ENCODE assay signal across 8 cellular contexts in the genomic region with DNA sequence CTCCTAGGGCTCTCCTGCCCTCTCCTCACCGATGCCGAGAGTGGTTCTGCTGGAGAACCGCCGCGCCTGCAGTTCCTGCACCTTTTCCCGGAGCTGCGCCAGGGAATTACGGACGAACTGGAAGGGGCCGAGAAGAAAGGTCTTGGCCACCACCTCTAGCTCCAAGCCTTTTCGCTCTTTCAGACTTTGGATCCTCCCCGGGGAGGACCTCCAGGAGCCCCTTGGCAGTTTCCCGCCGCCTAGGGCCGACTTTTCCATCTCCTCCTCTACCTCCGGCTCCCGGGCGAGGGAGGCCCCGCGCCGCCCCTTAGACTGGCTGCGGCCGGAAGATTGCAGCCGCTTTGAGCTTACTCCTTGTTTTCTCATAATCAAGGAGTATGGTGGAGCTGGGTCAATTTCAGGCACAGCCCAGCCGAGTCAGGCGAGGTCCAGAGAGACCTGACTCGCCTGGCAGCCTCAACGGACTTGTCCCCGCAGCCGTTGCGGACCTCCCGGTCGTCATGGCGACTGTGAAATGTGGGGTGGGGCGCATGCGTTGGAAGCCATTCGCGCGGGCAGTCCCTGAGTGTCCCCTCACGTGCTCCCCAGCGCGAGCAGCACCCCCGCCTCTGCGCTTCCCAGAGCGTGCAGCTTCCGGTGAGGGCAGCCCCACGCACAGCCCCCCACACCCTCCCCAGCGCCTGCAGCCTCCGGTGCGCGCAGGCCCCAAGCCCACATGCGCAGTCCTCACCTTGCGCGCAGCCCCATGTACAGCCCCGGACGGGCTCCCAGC. TPM values are rescaled to one million over a fixed set of nuclear protein-coding genes. Genes with fewer than 3 reads are reported as not detected.
DNase-seq lines count a peak whose midpoint lies in the region; ATAC-seq and TF ChIP-seq lines count a peak whose summit lies in the region.

A gene (minus strand): TSS at position 466 of the 772 bp plus-strand sequence. CDS start 100 bp downstream, at position 366.

- ATAC-seq in GM18498 (IDR thresholded peaks at IDR 0.05; ENCODE audit: unreplicated experiment) (peak; percentile 81), HG03175 (IDR thresholded peaks at IDR 0.05; ENCODE audit: unreplicated experiment) (peak; percentile 71), foreskin keratinocyte (peak; percentile 84), HG03139 (IDR thresholded peaks at IDR 0.05; ENCODE audit: unreplicated experiment) (no peak)

- H3K4me1 ChIP-seq in foreskin keratinocyte (peaks cover 7% of the 10 kb centered on the region), stomach smooth muscle (ENCODE audit: control insufficient read depth, insufficient read depth, low read length) (no peaks in the 10 kb centered on the region)

- peak within 1 kb of the TSS; percentile 84 to 86 (median 86) for H3K4me3 Mint-ChIP-seq in nephron

- DNase-seq in NCI-H748 treated with DMSO at 0.1 percent for 48 hours (lab: John Stamatoyannopoulos, UW) (peak; percentile 85), foreskin keratinocyte (peak; percentile 22 to 63)
- peak; percentile 29 for DNase-seq in activated gamma-delta T cell treated with anti-CD3 and anti-CD28 coated beads, Interleukin-2, amount 50 U/mL, for 16 hours (ENCODE audit: low read depth)

- peak within 1 kb of the TSS; percentile 24 to 69 (median 27) for H3K27ac Mint-ChIP-seq in nephron

- no peaks in the 10 kb centered on the region for H3K36me3 ChIP-seq in stomach smooth muscle (ENCODE audit: control insufficient read depth in 2 of 2, insufficient read depth in 2 of 2, low read length in 2 of 2)

- H3K27me3 ChIP-seq in foreskin keratinocyte = no peaks in the 10 kb centered on the region
- H3K27me3 ChIP-seq in stomach smooth muscle (ENCODE audit: control insufficient read depth in 1 of 2, insufficient read depth in 2 of 2, low read length in 2 of 2) = no peaks in the 10 kb centered on the region

- H3K9me3 Mint-ChIP-seq in nephron = no peaks in the 10 kb centered on the region

- peak within 1 kb of the TSS; percentile 80 to 88 for H3K4me3 ChIP-seq in stomach smooth muscle (ENCODE audit: low read length in 2 of 2)

- H3K9me3 ChIP-seq in stomach smooth muscle (ENCODE audit: control insufficient read depth in 2 of 2, low read length in 2 of 2) = no peaks in the 10 kb centered on the region

- H3K9ac ChIP-seq in stomach smooth muscle (ENCODE audit: low read length in 2 of 2) = peak within 1 kb of the TSS; percentile 72 to 75

- H3K4me1 Mint-ChIP-seq in nephron = peaks cover 19% of the 10 kb centered on the region

- no peak for TF ChIP-seq CTCF in foreskin keratinocyte (conservative IDR thresholded peaks at IDR 0.05)
- no peak for TF ChIP-seq CTCF in nephron (IDR thresholded peaks at IDR 0.05; ENCODE audit: unreplicated experiment in 3 of 3)

- peaks cover 20% of the 10 kb centered on the region for H3K27me3 Mint-ChIP-seq in nephron (ENCODE audit: low read depth)

- H3K27ac ChIP-seq in foreskin keratinocyte = no peak within 1 kb of the TSS
- peak within 1 kb of the TSS; percentile 84 for H3K27ac ChIP-seq in stomach smooth muscle (ENCODE audit: low read length)

- no peaks in the 10 kb centered on the region for H3K36me3 Mint-ChIP-seq in nephron (ENCODE audit: low read depth)

RNA-seq across cellular contexts. Expression of the gene that starts here (rescaled TPM):
- 2.6 and 2.8 TPM in 2 replicates for total RNA-seq in foreskin keratinocyte
- 0.71 and 0.77 TPM in 2 replicates for polyA plus RNA-seq in foreskin keratinocyte

Comparison
In these comparisons a context has a peak if more than half of its experiments do, and no peak if none do; other contexts are left out.
1. DNase-seq: peak in every context shown above with its lines; median percentile 85 in NCI-H748 treated with DMSO at 0.1 percent for 48 hours; 42 in foreskin keratinocyte; 29 in activated gamma-delta T cell treated with anti-CD3 and anti-CD28 coated beads, Interleukin-2, amount 50 U/mL, for 16 hours.